ENCODE assay signal across 8 cellular contexts in genomic region chr2:241102239-241102803, GRCh38. TPM values are rescaled to one million over a fixed set of nuclear protein-coding genes. Genes with fewer than 3 reads are reported as not detected.
DNase-seq lines count a peak whose midpoint lies in the region; ATAC-seq and TF ChIP-seq lines count a peak whose summit lies in the region.

MTERF4 (minus strand) TSS chr2:241102287; CDS start chr2:241102273, 14 bp downstream.

- no peaks in the 10 kb centered on the region for H3K27me3 Mint-ChIP-seq in activated T-helper 2 cell treated with anti-CD3 and anti-CD28 coated beads, Interferon-gamma antibody, Interleukin-2, Interleukin-4, amounts not matched to agents 10 μg/mL and 5 μg/mL and 100 μg/mL, durations not matched to agents 14 hours and 24 hours and 36 hours (ENCODE audit: low read depth)
- H3K27me3 Mint-ChIP-seq in naive thymus-derived CD8-positive, alpha-beta T cell: no peaks in the 10 kb centered on the region

- DNase-seq in DMS79 treated with DMSO at 0.1 percent for 48 hours (lab: John Stamatoyannopoulos, UW): peak; percentile 78
- DNase-seq in RPMI8226: peak; percentile 86
- DNase-seq in activated T-helper 2 cell treated with anti-CD3 and anti-CD28 coated beads, Interferon-gamma antibody, Interleukin-2, Interleukin-4, amounts not matched to agents 10 μg/mL and 5 μg/mL and 100 μg/mL, durations not matched to agents 14 hours and 24 hours and 36 hours (ENCODE audit: low spot score): peak; percentile 85
- DNase-seq in fibroblast of mammary gland (ENCODE audit: low read depth): peak; percentile 72
- peak; percentile 79 to 90 (median 85) for DNase-seq in naive thymus-derived CD8-positive, alpha-beta T cell
- peak; percentile 73 to 89 (median 83) for DNase-seq in stimulated activated naive CD4-positive, alpha-beta T cell (lab: John Stamatoyannopoulos, UW)

- H3K9ac ChIP-seq in KMS-11: peak within 1 kb of the TSS; percentile 85

- H3K4me1 ChIP-seq in KMS-11 (ENCODE audit: low read depth, poor library complexity, severe bottlenecking): peaks cover 10% of the 10 kb centered on the region

- intact Hi-C loops in activated T-helper 2 cell treated with anti-CD3 and anti-CD28 coated beads, Interferon-gamma antibody, Interleukin-2, Interleukin-4, amounts not matched to agents 10 μg/mL and 5 μg/mL and 100 μg/mL, durations not matched to agents 14 hours and 24 hours and 36 hours (cut with micrococcal nuclease): loop anchor here (1.0 to 5.0 kb wide), 3 partner anchors 47 to 584 kb away; partner anchors contain the start of genes DTYMK and PASK

- peak within 1 kb of the TSS; percentile 97 for H3K27ac Mint-ChIP-seq in activated T-helper 2 cell treated with anti-CD3 and anti-CD28 coated beads, Interferon-gamma antibody, Interleukin-2, Interleukin-4, amounts not matched to agents 10 μg/mL and 5 μg/mL and 100 μg/mL, durations not matched to agents 14 hours and 24 hours and 36 hours
- peak within 1 kb of the TSS; percentile 92 to 99 (median 98) for H3K27ac Mint-ChIP-seq in naive thymus-derived CD8-positive, alpha-beta T cell

- H4K20me1 ChIP-seq in KMS-11 (ENCODE audit: insufficient read depth): no peaks in the 10 kb centered on the region

- POLR2A ChIA-PET in naive thymus-derived CD8-positive, alpha-beta T cell (lab: Charles Lee): interaction anchor here (0.8 to 17.2 kb wide), 17 partner anchors 10 to 537 kb away, joined by 3 to 473 read pairs (median 4); partner anchors contain the start of genes HDLBP, PASK, PPP1R7 and SEPTIN2

- peak; percentile 84 for ATAC-seq in GM21723 (IDR thresholded peaks at IDR 0.05; ENCODE audit: unreplicated experiment)
- ATAC-seq in naive thymus-derived CD8-positive, alpha-beta T cell: peak; percentile 91 to 94

- H3K27me3 ChIP-seq in KMS-11 (ENCODE audit: insufficient read depth, low read depth): no peaks in the 10 kb centered on the region

- H3K4me1 Mint-ChIP-seq in activated T-helper 2 cell treated with anti-CD3 and anti-CD28 coated beads, Interferon-gamma antibody, Interleukin-2, Interleukin-4, amounts not matched to agents 10 μg/mL and 5 μg/mL and 100 μg/mL, durations not matched to agents 14 hours and 24 hours and 36 hours (ENCODE audit: low read depth): peaks cover 23% of the 10 kb centered on the region
- peaks cover 20 to 75% (median 69%) of the 10 kb centered on the region in 4 donors for H3K4me1 Mint-ChIP-seq in naive thymus-derived CD8-positive, alpha-beta T cell

- peaks cover 40% of the 10 kb centered on the region; the same call in 1 of the 2 replicates for H3K79me2 ChIP-seq in KMS-11 (ENCODE audit: insufficient read depth, low read depth)

- peaks cover 38% of the 10 kb centered on the region for H3K36me3 Mint-ChIP-seq in activated T-helper 2 cell treated with anti-CD3 and anti-CD28 coated beads, Interferon-gamma antibody, Interleukin-2, Interleukin-4, amounts not matched to agents 10 μg/mL and 5 μg/mL and 100 μg/mL, durations not matched to agents 14 hours and 24 hours and 36 hours (ENCODE audit: low read depth)
- peaks cover 5 to 55% (median 20%) of the 10 kb centered on the region in 3 donors for H3K36me3 Mint-ChIP-seq in naive thymus-derived CD8-positive, alpha-beta T cell

- peak within 1 kb of the TSS; percentile 94 for H3K4me3 Mint-ChIP-seq in activated T-helper 2 cell treated with anti-CD3 and anti-CD28 coated beads, Interferon-gamma antibody, Interleukin-2, Interleukin-4, amounts not matched to agents 10 μg/mL and 5 μg/mL and 100 μg/mL, durations not matched to agents 14 hours and 24 hours and 36 hours (ENCODE audit: low read depth)
- peak within 1 kb of the TSS; percentile 94 to 99 (median 97) for H3K4me3 Mint-ChIP-seq in naive thymus-derived CD8-positive, alpha-beta T cell

- H3K36me3 ChIP-seq in KMS-11 (ENCODE audit: insufficient read depth): no peaks in the 10 kb centered on the region

- H3K4me3 ChIP-seq in KMS-11 (IDR thresholded peaks at IDR 0.05; ENCODE audit: insufficient read depth, low read depth, low read length) (peak within 1 kb of the TSS; percentile 26), fibroblast of mammary gland (ENCODE audit: control insufficient read depth, low read depth, low read length) (peak within 1 kb of the TSS; percentile 73)

- H3K9me3 Mint-ChIP-seq in activated T-helper 2 cell treated with anti-CD3 and anti-CD28 coated beads, Interferon-gamma antibody, Interleukin-2, Interleukin-4, amounts not matched to agents 10 μg/mL and 5 μg/mL and 100 μg/mL, durations not matched to agents 14 hours and 24 hours and 36 hours: no peaks in the 10 kb centered on the region
- no peaks in the 10 kb centered on the region for H3K9me3 Mint-ChIP-seq in naive thymus-derived CD8-positive, alpha-beta T cell

- TF ChIP-seq CTCF in KMS-11 (conservative IDR thresholded peaks at IDR 0.05; ENCODE audit: low read depth, low read length): no peak
- TF ChIP-seq CTCF in fibroblast of mammary gland (conservative IDR thresholded peaks at IDR 0.05; ENCODE audit: control insufficient read depth, insufficient read depth, low read depth, low read length): no peak

- peak within 1 kb of the TSS; percentile 43 for H3K27ac ChIP-seq in KMS-11

- H3K4me2 ChIP-seq in KMS-11: peak within 1 kb of the TSS; percentile 88

- H2AFZ ChIP-seq in KMS-11 (ENCODE audit: low read depth): peak within 1 kb of the TSS; percentile 88

RNA-seq across cellular contexts. Expression of gene MTERF4, which starts in this region (rescaled TPM):
- 34.4 and 35.4 TPM in 2 replicates for total RNA-seq in activated T-helper 2 cell treated with anti-CD3 and anti-CD28 coated beads, Interferon-gamma antibody, Interleukin-2, Interleukin-4, amounts not matched to agents 10 μg/mL and 5 μg/mL and 100 μg/mL, durations not matched to agents 14 hours and 24 hours and 36 hours
- 100 to 1,000 TPM; 265 to 270 TPM for total RNA-seq in naive thymus-derived CD8-positive, alpha-beta T cell
- 10 to 100 TPM; 46.4 to 82.1 (median 57.8) TPM for polyA plus RNA-seq in naive thymus-derived CD8-positive, alpha-beta T cell

Comparison
In these comparisons a context has a peak if more than half of its experiments do, and no peak if none do; other contexts are left out.
1. Peak in every context shown above with its lines: DNase-seq, ATAC-seq, H3K4me3 ChIP-seq and H3K27ac ChIP-seq.